In the genomic region with DNA sequence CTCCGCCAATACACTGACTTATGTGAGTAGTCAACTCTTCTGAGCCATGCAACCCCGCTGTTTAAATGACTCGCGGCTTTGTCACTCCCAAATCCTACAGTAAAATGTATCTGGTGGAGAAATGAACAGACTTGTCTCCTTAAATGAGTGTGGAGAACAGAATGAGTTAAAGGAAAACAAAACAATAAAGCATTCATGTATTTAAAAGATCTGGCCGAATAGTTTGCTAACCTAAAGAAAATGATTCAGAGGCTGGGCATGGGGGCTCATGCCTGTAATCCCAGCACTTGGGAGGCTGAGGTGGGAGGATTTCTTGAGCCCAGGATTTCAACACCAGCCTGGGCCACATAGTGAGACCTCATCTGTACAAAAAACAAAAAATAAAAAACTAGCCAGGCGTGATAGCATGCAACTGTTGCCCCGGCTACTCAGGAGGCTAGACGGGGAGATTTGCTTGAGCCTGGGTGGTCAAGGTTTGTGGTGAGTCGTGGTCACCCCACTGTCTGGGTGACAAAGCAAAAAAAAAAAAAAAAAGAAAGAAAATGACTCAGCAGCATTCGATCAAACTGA, we compare ENCODE assay signal across 11 cellular contexts.
DNase-seq lines count a peak whose midpoint lies in the region; ATAC-seq and TF ChIP-seq lines count a peak whose summit lies in the region.
"Had no signal": no experiment of that assay in that cellular context is flagged by ENCODE, and none has a peak within 500 bp of the region (broad histone marks: within the 10 kb centered on the region; RNA-seq: fewer than 3 reads in every experiment).

No MANE protein-coding gene starts in this region.

- no peak overlapping the region for H3K27ac Mint-ChIP-seq in activated CD4-positive, alpha-beta T cell treated with anti-CD3 and anti-CD28 coated beads for 36 hours

- H3K36me3 Mint-ChIP-seq in activated CD4-positive, alpha-beta T cell treated with anti-CD3 and anti-CD28 coated beads for 36 hours (ENCODE audit: low read depth) = no peaks in the 10 kb centered on the region

- CTCF ChIA-PET in activated CD4-positive, alpha-beta T cell treated with anti-CD3 and anti-CD28 coated beads for 36 hours (lab: Charles Lee) = no interaction called here

- POLR2A ChIA-PET in activated CD4-positive, alpha-beta T cell treated with anti-CD3 and anti-CD28 coated beads for 36 hours (lab: Charles Lee) = no interaction called here

- no peak overlapping the region for H3K4me3 Mint-ChIP-seq in activated CD4-positive, alpha-beta T cell treated with anti-CD3 and anti-CD28 coated beads for 36 hours

- H3K4me1 Mint-ChIP-seq in activated CD4-positive, alpha-beta T cell treated with anti-CD3 and anti-CD28 coated beads for 36 hours = peaks cover 2% of the 10 kb centered on the region

- intact Hi-C loops in activated CD4-positive, alpha-beta T cell treated with anti-CD3 and anti-CD28 coated beads for 36 hours (cut with DNase I, micrococcal nuclease) = no loop called here

- TF ChIP-seq CTCF in retinal pigment epithelial cell (conservative IDR thresholded peaks at IDR 0.05; ENCODE audit: low read depth, low read length) = no peak

- DNase-seq in caudate nucleus (lab: John Stamatoyannopoulos, UW) = no peak
- DNase-seq in retinal pigment epithelial cell (ENCODE audit: low read depth) = peak; percentile 15
- DNase-seq in stimulated activated CD4-positive, alpha-beta T cell treated with anti-CD3 and anti-CD28 coated beads, Interleukin-4, amount 100 ng/mL, for 4 hours = no peak
- no peak for DNase-seq in activated CD4-positive, alpha-beta T cell treated with anti-CD3 and anti-CD28 coated beads for 36 hours
- DNase-seq: NCI-H526 treated with DMSO at 0.1 percent for 48 hours, pancreas had no signal

- peak overlapping the region; percentile 41 for H3K27ac ChIP-seq in caudate nucleus (ENCODE audit: low read depth, low read length)
- H3K27ac ChIP-seq: pancreas, upper lobe of left lung had no signal

- H3K9me3 Mint-ChIP-seq in activated CD4-positive, alpha-beta T cell treated with anti-CD3 and anti-CD28 coated beads for 36 hours (ENCODE audit: low read depth) = no peaks in the 10 kb centered on the region

- peaks cover 9% of the 10 kb centered on the region for H3K27me3 Mint-ChIP-seq in activated CD4-positive, alpha-beta T cell treated with anti-CD3 and anti-CD28 coated beads for 36 hours

- ATAC-seq in GM18909 (IDR thresholded peaks at IDR 0.05; ENCODE audit: poor library complexity, unreplicated experiment) (peak; percentile 59), HG03442 (IDR thresholded peaks at IDR 0.05; ENCODE audit: unreplicated experiment) (peak; percentile 44), GM18873 (IDR thresholded peaks at IDR 0.05; ENCODE audit: low FRiP score, unreplicated experiment) (no peak), GM19328 (IDR thresholded peaks at IDR 0.05; ENCODE audit: unreplicated experiment) (no peak)
- no peak for ATAC-seq in activated CD4-positive, alpha-beta T cell treated with anti-CD3 and anti-CD28 coated beads for 36 hours
- ATAC-seq: pancreas had no signal

- no peak overlapping the region for H3K4me3 ChIP-seq in retinal pigment epithelial cell (ENCODE audit: low read length)
- H3K4me3 ChIP-seq: pancreas, upper lobe of left lung had no signal

Comparison
In these comparisons a context has a peak if more than half of its experiments do, and no peak if none do; other contexts are left out.
1. ATAC-seq: peak in GM18909 (single experiment) and HG03442 (single experiment); none in GM18873 (single experiment), activated CD4-positive, alpha-beta T cell treated with anti-CD3 and anti-CD28 coated beads for 36 hours (single experiment) and GM19328 (single experiment).